Comparison of ENCODE assay signal across 33 cellular contexts in genomic region chr6:132089173-132089572, GRCh38.
"Had no signal": no experiment of that assay in that cellular context is flagged by ENCODE, and none has a peak within 500 bp of the region (broad histone marks: within the 10 kb centered on the region; RNA-seq: fewer than 3 reads in every experiment).

No MANE protein-coding gene starts in this region.

- H3K36me3 Mint-ChIP-seq: activated naive CD4-positive, alpha-beta T cell treated with anti-CD3 and anti-CD28 coated beads, Interleukin-2, amount 50 U/mL, for 24 hours; activated naive CD8-positive, alpha-beta T cell treated with anti-CD3 and anti-CD28 coated beads, Interleukin-2, amount 10 ng/mL, durations not matched to agents 7 days and 5 days had no signal

- H3K9me2 ChIP-seq: SK-N-SH had no signal

- H3K27ac ChIP-seq: cardiac muscle cell, SJSA1 had no signal

- H3K27me3 Mint-ChIP-seq: activated CD4-positive, alpha-beta T cell treated with anti-CD3 and anti-CD28 coated beads for 36 hours; activated CD4-positive, alpha-beta T cell treated with anti-CD3 and anti-CD28 coated beads, Interleukin-2, amount 10 ng/mL, durations not matched to agents 7 days and 5 days; activated naive CD4-positive, alpha-beta T cell treated with anti-CD3 and anti-CD28 coated beads, Interleukin-2, amount 50 U/mL, for 24 hours; activated T-cell treated with anti-CD3 and anti-CD28 coated beads, Interleukin-2, amount 50 U/mL, for 24 hours; central memory CD8-positive, alpha-beta T cell had no signal

- H3K9ac ChIP-seq: SK-N-SH had no signal

- H3K27me3 ChIP-seq: ascending aorta, cardiac muscle cell, SJSA1 had no signal

- H3K4me3 Mint-ChIP-seq: activated CD4-positive, alpha-beta T cell treated with anti-CD3 and anti-CD28 coated beads for 36 hours; activated CD4-positive, alpha-beta T cell treated with anti-CD3 and anti-CD28 coated beads, Interleukin-2, amount 10 ng/mL, durations not matched to agents 7 days and 5 days; activated CD8-positive, alpha-beta T cell treated with anti-CD3 and anti-CD28 coated beads, Interleukin-2, amount 10 ng/mL, durations not matched to agents 7 days and 5 days; activated naive CD4-positive, alpha-beta T cell treated with anti-CD3 and anti-CD28 coated beads, Interleukin-2, amount 50 U/mL, for 24 hours; activated naive CD8-positive, alpha-beta T cell treated with anti-CD3 and anti-CD28 coated beads, Interleukin-2, amount 10 ng/mL, durations not matched to agents 7 days and 5 days; activated T-cell treated with anti-CD3 and anti-CD28 coated beads, Interleukin-2, amount 50 U/mL, for 24 hours; central memory CD8-positive, alpha-beta T cell; T-helper 1 cell treated with Interleukin-12 subunit alpha and Interleukin-12 subunit beta and Interleukin-4 antibody, amounts not matched to agents 30 μg/mL and 1 μg/mL, for 36 hours; T-helper 2 cell treated with Interferon-gamma antibody and Interleukin-4, amounts not matched to agents 5 μg/mL and 100 μg/mL, for 36 hours had no signal

- H3K4me1 Mint-ChIP-seq: activated CD4-positive, alpha-beta T cell treated with anti-CD3 and anti-CD28 coated beads for 36 hours; activated CD4-positive, alpha-beta T cell treated with anti-CD3 and anti-CD28 coated beads, Interleukin-2, amount 10 ng/mL, durations not matched to agents 7 days and 5 days; activated naive CD4-positive, alpha-beta T cell treated with anti-CD3 and anti-CD28 coated beads, Interleukin-2, amount 50 U/mL, for 24 hours; activated naive CD8-positive, alpha-beta T cell treated with anti-CD3 and anti-CD28 coated beads, Interleukin-2, amount 10 ng/mL, durations not matched to agents 7 days and 5 days; central memory CD8-positive, alpha-beta T cell had no signal

- H3K9me3 Mint-ChIP-seq: activated CD4-positive, alpha-beta T cell treated with anti-CD3 and anti-CD28 coated beads, Interleukin-2, amount 10 ng/mL, durations not matched to agents 7 days and 5 days; activated naive CD8-positive, alpha-beta T cell treated with anti-CD3 and anti-CD28 coated beads, Interleukin-2, amount 10 ng/mL, durations not matched to agents 7 days and 5 days; activated T-helper 2 cell treated with anti-CD3 and anti-CD28 coated beads, Interferon-gamma antibody, Interleukin-2, Interleukin-4, amounts not matched to agents 10 μg/mL and 5 μg/mL and 100 μg/mL, durations not matched to agents 14 hours and 24 hours and 36 hours; T-helper 1 cell treated with Interleukin-12 subunit alpha and Interleukin-12 subunit beta and Interleukin-4 antibody, amounts not matched to agents 30 μg/mL and 1 μg/mL, for 36 hours; T-helper 2 cell treated with Interferon-gamma antibody and Interleukin-4, amounts not matched to agents 5 μg/mL and 100 μg/mL, for 36 hours had no signal

- H3K9me3 ChIP-seq: ascending aorta, SJSA1, SK-N-SH had no signal

- H3K27ac Mint-ChIP-seq: activated CD4-positive, alpha-beta T cell treated with anti-CD3 and anti-CD28 coated beads for 36 hours; activated CD4-positive, alpha-beta T cell treated with anti-CD3 and anti-CD28 coated beads, Interleukin-2, amount 10 ng/mL, durations not matched to agents 7 days and 5 days; activated CD8-positive, alpha-beta T cell treated with anti-CD3 and anti-CD28 coated beads, Interleukin-2, amount 10 ng/mL, durations not matched to agents 7 days and 5 days; activated naive CD4-positive, alpha-beta T cell treated with anti-CD3 and anti-CD28 coated beads, Interleukin-2, amount 50 U/mL, for 24 hours; activated naive CD8-positive, alpha-beta T cell treated with anti-CD3 and anti-CD28 coated beads, Interleukin-2, amount 10 ng/mL, durations not matched to agents 7 days and 5 days; activated T-cell treated with anti-CD3 and anti-CD28 coated beads, Interleukin-2, amount 50 U/mL, for 24 hours; activated T-helper 2 cell treated with anti-CD3 and anti-CD28 coated beads, Interferon-gamma antibody, Interleukin-2, Interleukin-4, amounts not matched to agents 10 μg/mL and 5 μg/mL and 100 μg/mL, durations not matched to agents 14 hours and 24 hours and 36 hours; T-helper 1 cell treated with Interleukin-12 subunit alpha and Interleukin-12 subunit beta and Interleukin-4 antibody, amounts not matched to agents 30 μg/mL and 1 μg/mL, for 36 hours; T-helper 2 cell treated with Interferon-gamma antibody and Interleukin-4, amounts not matched to agents 5 μg/mL and 100 μg/mL, for 36 hours had no signal

- H3K36me3 ChIP-seq: ascending aorta, cardiac muscle cell, SJSA1 had no signal

- H3K4me3 ChIP-seq: ascending aorta, cardiac muscle cell, SJSA1 had no signal

- DNase-seq: activated CD4-positive, alpha-beta T cell treated with anti-CD3 and anti-CD28 coated beads for 36 hours; activated CD4-positive, alpha-beta T cell treated with anti-CD3 and anti-CD28 coated beads, Interleukin-2, amount 10 ng/mL, durations not matched to agents 7 days and 5 days; activated CD4-positive, alpha-beta T cell treated with anti-CD3 and anti-CD28 coated beads, Interleukin-2, amount 50 U/mL, for 48 hours; activated CD8-positive, alpha-beta T cell treated with anti-CD3 and anti-CD28 coated beads, Interleukin-2, amount 10 ng/mL, durations not matched to agents 7 days and 5 days; activated gamma-delta T cell; activated naive CD4-positive, alpha-beta T cell treated with Interleukin-2 at 50 U/mL for 16 hours; activated naive CD8-positive, alpha-beta T cell treated with anti-CD3 and anti-CD28 coated beads, Interleukin-2, amount 10 ng/mL, durations not matched to agents 7 days and 5 days; activated T-cell treated with anti-CD3 and anti-CD28 coated beads, Interleukin-2, amount 50 U/mL, for 24 hours; amygdala; NCI-H1092 treated with DMSO at 0.1 percent for 48 hours; NCI-H1417; NCI-H146; NCI-H187; NCI-H2029 treated with DMSO at 0.1 percent for 48 hours; NCI-H2107; NCI-H510A; NCI-H526; NCI-H748 treated with DMSO at 0.1 percent for 48 hours; OCI-M1; RPMI8226; SHP77 treated with DMSO at 0.1 percent for 48 hours; SK-N-SH had no signal

- FAIRE-seq: TTC549 had no signal

- H3K4me2 ChIP-seq: SK-N-SH had no signal

- ATAC-seq: activated CD4-positive, alpha-beta T cell treated with anti-CD3 and anti-CD28 coated beads for 36 hours; activated CD4-positive, CD25-positive, alpha-beta regulatory T cell treated with anti-CD3 and anti-CD28 coated beads, Interleukin-2, amount 50 U/mL, for 24 hours; activated CD8-positive, alpha-beta T cell treated with anti-CD3 and anti-CD28 coated beads, Interleukin-2, amount 10 ng/mL, durations not matched to agents 7 days and 5 days; Panc1 had no signal
